ENCODE assay signal across 10 cellular contexts in the genomic region with DNA sequence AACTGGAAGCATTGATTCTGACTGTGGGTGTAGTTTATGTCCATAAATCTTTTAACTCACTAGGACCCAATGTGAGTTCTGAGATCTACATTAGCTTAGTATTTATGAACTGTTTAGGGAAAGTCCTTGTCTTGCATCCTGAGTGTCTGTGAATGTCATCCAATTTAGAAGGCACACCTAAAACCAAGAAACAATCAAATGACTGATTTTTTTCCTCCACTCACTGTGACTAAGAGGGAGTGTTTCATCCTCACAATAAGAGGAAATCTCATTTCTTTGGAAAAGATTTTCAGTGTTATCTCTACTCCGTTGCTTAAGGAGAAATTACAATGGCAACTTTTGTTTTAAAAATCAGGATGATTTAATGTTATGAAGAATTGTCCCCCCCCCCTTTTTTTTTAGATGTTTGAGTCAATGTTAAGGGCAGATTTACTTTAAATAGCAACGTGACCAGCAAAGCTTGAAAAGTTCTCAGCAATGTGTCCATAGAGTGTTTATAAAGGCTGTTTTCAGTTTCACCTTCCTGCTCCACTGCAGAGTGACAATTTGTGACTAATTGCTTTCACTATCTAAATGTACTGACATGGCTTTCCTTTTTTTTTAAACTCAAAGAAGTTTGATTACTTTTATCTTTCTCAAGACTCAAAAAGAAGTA.
DNase-seq lines count a peak whose midpoint lies in the region; ATAC-seq, FAIRE-seq and TF ChIP-seq lines count a peak whose summit lies in the region.
"Had no signal": no experiment of that assay in that cellular context is flagged by ENCODE, and none has a peak within 500 bp of the region (broad histone marks: within the 10 kb centered on the region; RNA-seq: fewer than 3 reads in every experiment).

No MANE protein-coding gene starts in this region.

- FAIRE-seq in GM12892 (lab: Jason Lieb, UNC) (peak; percentile 61), bronchial epithelial cell (lab: Jason Lieb, UNC) (no peak), pancreas (lab: Jason Lieb, UNC) (no peak)

- 6 to 7% methylated on average over 2 of the region's 2 CpGs for WGBS in pancreas, 2 donors

- TF ChIP-seq POLR2A in GM12892 (IDR thresholded peaks at IDR 0.05; ENCODE audit: low read depth, low read length), result no peak

- no peaks in the 10 kb centered on the region for H3K4me1 ChIP-seq in pancreas
- H3K4me1 ChIP-seq: transverse colon had no signal

- DNase-seq in GM12892 (ENCODE audit: insufficient read length) (no peak), bronchial epithelial cell (ENCODE audit: low read depth) (peak; percentile 14), UCSD-AML1 (lab: John Stamatoyannopoulos, UW; ENCODE audit: unreplicated experiment) (no peak), NCI-H1694 (lab: John Stamatoyannopoulos, UW) (no peak), NCI-H510A (lab: John Stamatoyannopoulos, UW) (no peak), pancreas (no peak)
- DNase-seq: NCI-H146, transverse colon had no signal

- intact Hi-C loops in pancreas (cut with DNase I), result no loop called here

- ATAC-seq in GM19455 (IDR thresholded peaks at IDR 0.05; ENCODE audit: unreplicated experiment), result peak; percentile 100
- peak; percentile 100 for ATAC-seq in HG03103 (IDR thresholded peaks at IDR 0.05; ENCODE audit: low read depth, unreplicated experiment)
- ATAC-seq in pancreas, result no peak

- H3K27me3 ChIP-seq in bronchial epithelial cell (ENCODE audit: control insufficient read depth, insufficient read depth, low read length) (no peaks in the 10 kb centered on the region), pancreas (no peaks in the 10 kb centered on the region)
- H3K27me3 ChIP-seq: transverse colon had no signal

- H3K27ac ChIP-seq in pancreas, result no peak overlapping the region
- H3K27ac ChIP-seq: transverse colon had no signal

- no peak overlapping the region for H3K4me3 ChIP-seq in bronchial epithelial cell (ENCODE audit: low read depth, low read length)
- H3K4me3 ChIP-seq in pancreas, result no peak overlapping the region
- H3K4me3 ChIP-seq: transverse colon had no signal

- no peaks in the 10 kb centered on the region for H3K9me3 ChIP-seq in pancreas
- H3K9me3 ChIP-seq: transverse colon had no signal

- H3K36me3 ChIP-seq in bronchial epithelial cell (ENCODE audit: control insufficient read depth, insufficient read depth, low read length) (no peaks in the 10 kb centered on the region), pancreas (no peaks in the 10 kb centered on the region)
- H3K36me3 ChIP-seq: transverse colon had no signal

- no peak for TF ChIP-seq CTCF in bronchial epithelial cell (IDR thresholded peaks at IDR 0.05; ENCODE audit: insufficient read depth, low read length, severe bottlenecking)
- no peak for TF ChIP-seq CTCF in pancreas (IDR thresholded peaks at IDR 0.05)

Comparison
In these comparisons a context has a peak if more than half of its experiments do, and no peak if none do; other contexts are left out.
1. ATAC-seq: peak in GM19455 (single experiment) and HG03103 (single experiment); none in pancreas (0 of 4).